Comparison of ENCODE assay signal across 10 cellular contexts in the genomic region with DNA sequence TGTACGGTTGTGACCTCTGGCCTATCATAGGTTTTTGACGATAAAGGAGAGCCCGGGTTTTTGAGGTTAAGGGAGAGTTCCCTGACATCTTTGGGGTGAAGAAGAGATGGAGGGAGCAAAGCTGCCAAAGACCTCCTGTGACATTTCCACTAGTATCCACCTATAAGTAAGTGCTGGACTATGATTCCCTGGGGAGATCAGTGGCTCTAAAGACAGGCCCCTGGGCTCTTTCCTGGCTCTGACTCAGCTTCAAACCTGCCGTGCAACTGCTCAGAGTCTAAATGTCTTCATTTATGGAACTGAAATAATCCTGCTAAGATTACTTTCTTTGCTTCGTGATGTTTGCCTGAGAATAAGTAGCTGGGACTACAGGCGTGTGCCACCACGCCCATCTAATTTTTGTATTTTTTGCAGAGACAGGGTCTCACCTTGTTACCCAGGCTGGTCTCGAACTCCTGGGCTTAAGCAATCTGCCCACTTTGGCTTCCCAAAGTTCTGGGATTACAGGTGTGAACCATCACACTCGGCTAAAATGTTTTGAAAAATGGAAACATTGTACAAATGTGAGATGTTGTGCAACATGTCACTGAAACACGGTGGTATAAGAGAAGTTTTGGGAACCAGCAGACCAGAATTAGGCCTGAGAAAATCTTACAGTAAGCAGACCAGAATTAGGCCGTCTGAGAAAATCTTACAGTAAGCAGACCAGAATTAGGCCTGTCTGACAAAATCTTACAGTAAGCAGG. TPM values are rescaled to one million over a fixed set of nuclear protein-coding genes. Genes with fewer than 3 reads are reported as not detected.
DNase-seq lines count a peak whose midpoint lies in the region; FAIRE-seq and TF ChIP-seq lines count a peak whose summit lies in the region.
"Had no signal": no experiment of that assay in that cellular context is flagged by ENCODE, and none has a peak within 500 bp of the region (broad histone marks: within the 10 kb centered on the region; RNA-seq: fewer than 3 reads in every experiment).

No MANE protein-coding gene starts in this region.

- no peaks in the 10 kb centered on the region for H3K9me3 Mint-ChIP-seq in neural progenitor cell

- H3K4me3 ChIP-seq in neural progenitor cell (no peak overlapping the region), brain microvascular endothelial cell (ENCODE audit: low read depth, low read length) (no peak overlapping the region)

- H3K27me3 ChIP-seq in neural progenitor cell (peaks cover 32% of the 10 kb centered on the region), brain microvascular endothelial cell (replicated peaks) (no peaks in the 10 kb centered on the region)
- H3K27me3 ChIP-seq: adrenal gland had no signal

- H3K4me3 Mint-ChIP-seq in neural progenitor cell, result peak overlapping the region; percentile 86

- H2AFZ ChIP-seq in neural progenitor cell (replicated peaks), result no peak overlapping the region

- no peak overlapping the region for H3K9ac ChIP-seq in neural progenitor cell

- peaks cover 14% of the 10 kb centered on the region for H3K27me3 Mint-ChIP-seq in neural progenitor cell (ENCODE audit: insufficient read depth, low read depth)

- no peak overlapping the region for H3K27ac Mint-ChIP-seq in neural progenitor cell

- in situ Hi-C loops in ACHN (cut with HindIII; ENCODE audit: low pct_ligation_motif_present, low pct_unique_long_range_greater_than_20kb, low sequenced_read_pairs), result no loop called here
- in situ Hi-C loops in brain microvascular endothelial cell (cut with HindIII; ENCODE audit: low pct_ligation_motif_present, low sequenced_read_pairs), result no loop called here

- peaks cover 17% of the 10 kb centered on the region for H3K79me2 ChIP-seq in neural progenitor cell (ENCODE audit: low read depth)

- peak; percentile 23 for FAIRE-seq in GM12891 (lab: Jason Lieb, UNC)

- peaks cover 20% of the 10 kb centered on the region for H3K4me1 ChIP-seq in neural progenitor cell

- H3K4me2 ChIP-seq in neural progenitor cell, result no peak overlapping the region

- DNase-seq in GM12891 (ENCODE audit: insufficient read length, low spot score) (no peak), neural progenitor cell (ENCODE audit: low spot score) (no peak), glomerular visceral epithelial cell (ENCODE audit: extremely low spot score) (no peak), foreskin melanocyte (no peak), ACHN (no peak), brain microvascular endothelial cell (no peak)

- H3F3A ChIP-seq in neural progenitor cell (ENCODE audit: low read depth), result peaks cover 6% of the 10 kb centered on the region

- TF ChIP-seq CTCF in neural progenitor cell (IDR thresholded peaks at IDR 0.05) (no peak), brain microvascular endothelial cell (IDR thresholded peaks at IDR 0.05; ENCODE audit: low read depth, low read length, missing control alignments) (no peak)

- no peaks in the 10 kb centered on the region for H3K9me3 ChIP-seq in KOPT-K1 (ENCODE audit: insufficient read depth, low read length, poor library complexity, severe bottlenecking)
- no peaks in the 10 kb centered on the region for H3K9me3 ChIP-seq in neural progenitor cell (ENCODE audit: low read depth)
- H3K9me3 ChIP-seq: adrenal gland, thoracic aorta had no signal

- H3K27ac ChIP-seq in KOPT-K1 (ENCODE audit: low read depth, low read length, poor library complexity, severe bottlenecking) (peak overlapping the region; percentile 88), cingulate gyrus (ENCODE audit: low read depth, low read length) (peak overlapping the region; percentile 89), neural progenitor cell (no peak overlapping the region), brain microvascular endothelial cell (no peak overlapping the region)

- H3K4me1 Mint-ChIP-seq in neural progenitor cell, result peaks cover 30% of the 10 kb centered on the region

- H4K20me1 ChIP-seq in neural progenitor cell (ENCODE audit: low read depth), result peaks cover 13% of the 10 kb centered on the region

- TF ChIP-seq POLR2A in GM12891 (IDR thresholded peaks at IDR 0.05; ENCODE audit: low read depth, low read length), result no peak

- no peaks in the 10 kb centered on the region for H3K36me3 Mint-ChIP-seq in neural progenitor cell

- H3K36me3 ChIP-seq in KOPT-K1 (ENCODE audit: insufficient read depth, low read length), result no peaks in the 10 kb centered on the region
- no peaks in the 10 kb centered on the region for H3K36me3 ChIP-seq in neural progenitor cell
- no peaks in the 10 kb centered on the region for H3K36me3 ChIP-seq in brain microvascular endothelial cell (replicated peaks)
- H3K36me3 ChIP-seq: adrenal gland, thoracic aorta had no signal

TF ChIP-seq in GM12891, 5 proteins besides CTCF, POLR2A, EP300 and RAD21:
- no peak for TF ChIP-seq POU2F2 (IDR thresholded peaks at IDR 0.05; ENCODE audit: low read depth, low read length)
- TF ChIP-seq SPI1 (IDR thresholded peaks at IDR 0.05; ENCODE audit: low read depth, low read length), result no peak
- TF ChIP-seq PAX5 (IDR thresholded peaks at IDR 0.05; ENCODE audit: insufficient read depth, low read length, severe bottlenecking), result no peak
- TF ChIP-seq POLR2AphosphoS5 (IDR thresholded peaks at IDR 0.05; ENCODE audit: low read depth, low read length), result no peak
- no peak for TF ChIP-seq TAF1 (IDR thresholded peaks at IDR 0.05; ENCODE audit: low read depth, low read length)
TF ChIP-seq in GM12891: peak in this region for 0.

RNA-seq across cellular contexts. Expression of gene PAQR8, which starts 1.2 kb away (rescaled TPM):
- 8.6 TPM for polyA plus RNA-seq in GM12891 (2012; ENCODE audit: low read depth, missing spikeins)
- total RNA-seq in neural progenitor cell (ENCODE audit: low replicate concordance), result 16.9 and 17.7 TPM in 2 replicates

RNA-seq across cellular contexts. Expression of gene EFHC1, which starts 59.4 kb away (rescaled TPM):
- 12.8 TPM for polyA plus RNA-seq in GM12891 (2012; ENCODE audit: low read depth, missing spikeins)
- 53.9 and 59.8 TPM in 2 replicates for total RNA-seq in neural progenitor cell (ENCODE audit: low replicate concordance)

Comparison
In these comparisons a context has a peak if more than half of its experiments do, and no peak if none do; other contexts are left out.
1. H3K27ac ChIP-seq: peak in KOPT-K1 (single experiment) and cingulate gyrus (single experiment); none in neural progenitor cell (single experiment) and brain microvascular endothelial cell (single experiment).